Comparison of ENCODE assay signal across 8 cellular contexts in genomic region chr7:69932034-69932628, GRCh38.
DNase-seq lines count a peak whose midpoint lies in the region; ATAC-seq and TF ChIP-seq lines count a peak whose summit lies in the region.

No MANE protein-coding gene starts in this region.

- no peaks in the 10 kb centered on the region for H3K36me3 Mint-ChIP-seq in CD4-positive, alpha-beta T cell (ENCODE audit: low read depth)
- H3K36me3 Mint-ChIP-seq in naive thymus-derived CD4-positive, alpha-beta T cell = no peaks in the 10 kb centered on the region

- TF ChIP-seq POLR2A in gastroesophageal sphincter (IDR thresholded peaks at IDR 0.05) = no peak

- peak; percentile 61 for TF ChIP-seq CTCF in AG09319 (IDR thresholded peaks at IDR 0.05; ENCODE audit: low read depth, low read length)
- peak; percentile 34 for TF ChIP-seq CTCF in HFF-Myc (IDR thresholded peaks at IDR 0.05; ENCODE audit: low read depth, low read length, missing control alignments)
- peak; percentile 76 for TF ChIP-seq CTCF in PC-9 (conservative IDR thresholded peaks at IDR 0.05)
- TF ChIP-seq CTCF in gastroesophageal sphincter (IDR thresholded peaks at IDR 0.05) = peak; percentile 38 to 78 (median 68)
- peak; percentile 86 for TF ChIP-seq CTCF in retinal pigment epithelial cell (conservative IDR thresholded peaks at IDR 0.05; ENCODE audit: low read depth, low read length)
- no peak for TF ChIP-seq CTCF in CD4-positive, alpha-beta T cell (IDR thresholded peaks at IDR 0.05)

- H3K36me3 ChIP-seq in PC-9 (ENCODE audit: low read depth) (no peaks in the 10 kb centered on the region), gastroesophageal sphincter (no peaks in the 10 kb centered on the region)
- H3K36me3 ChIP-seq in naive thymus-derived CD4-positive, alpha-beta T cell (ENCODE audit: control insufficient read depth in 2 of 3, insufficient read depth in 3 of 3, low read length in 3 of 3) = no peaks in the 10 kb centered on the region

- no peak overlapping the region for H3K27ac Mint-ChIP-seq in CD4-positive, alpha-beta T cell
- no peak overlapping the region for H3K27ac Mint-ChIP-seq in naive thymus-derived CD4-positive, alpha-beta T cell

- no peaks in the 10 kb centered on the region for H4K20me1 ChIP-seq in PC-9 (ENCODE audit: insufficient read depth)

- no peaks in the 10 kb centered on the region for H3K9me2 ChIP-seq in PC-9 (ENCODE audit: insufficient read depth)

- POLR2A ChIA-PET in PC-9 (lab: Charles Lee; ENCODE audit: unreplicated experiment) = no interaction called here
- POLR2A ChIA-PET in CD4-positive, alpha-beta T cell (lab: Charles Lee) = no interaction called here
- POLR2A ChIA-PET in naive thymus-derived CD4-positive, alpha-beta T cell (lab: Charles Lee) = no interaction called here

- H3K4me1 Mint-ChIP-seq in CD4-positive, alpha-beta T cell (ENCODE audit: low read depth) = no peaks in the 10 kb centered on the region
- H3K4me1 Mint-ChIP-seq in naive thymus-derived CD4-positive, alpha-beta T cell = peaks cover 0 to 4% (median 0%) of the 10 kb centered on the region in 7 donors

- no peak overlapping the region for H3K4me2 ChIP-seq in PC-9

- TF ChIP-seq EP300 in gastroesophageal sphincter (IDR thresholded peaks at IDR 0.05) = no peak

- intact Hi-C loops in PC-9 (cut with micrococcal nuclease; ENCODE audit: unreplicated experiment) = no loop called here
- intact Hi-C loops in CD4-positive, alpha-beta T cell (cut with DNase I, micrococcal nuclease) = no loop called here
- intact Hi-C loops in naive thymus-derived CD4-positive, alpha-beta T cell (cut with micrococcal nuclease) = no loop called here

- H3F3A ChIP-seq in PC-9 (ENCODE audit: insufficient read depth, low read depth) = no peaks in the 10 kb centered on the region

- no peak for ATAC-seq in gastroesophageal sphincter
- no peak for ATAC-seq in CD4-positive, alpha-beta T cell (ENCODE audit: poor library complexity)
- ATAC-seq in naive thymus-derived CD4-positive, alpha-beta T cell = no peak

- no peaks in the 10 kb centered on the region for H3K27me3 ChIP-seq in PC-9 (ENCODE audit: insufficient read depth, low read depth)
- H3K27me3 ChIP-seq in gastroesophageal sphincter = no peaks in the 10 kb centered on the region
- no peaks in the 10 kb centered on the region for H3K27me3 ChIP-seq in CD4-positive, alpha-beta T cell (ENCODE audit: control insufficient read depth, insufficient read depth, low read length)
- no peaks in the 10 kb centered on the region for H3K27me3 ChIP-seq in naive thymus-derived CD4-positive, alpha-beta T cell (ENCODE audit: control insufficient read depth in 2 of 2, insufficient read depth in 2 of 2, low read length in 2 of 2)

- no peaks in the 10 kb centered on the region for H3K27me3 Mint-ChIP-seq in CD4-positive, alpha-beta T cell
- H3K27me3 Mint-ChIP-seq in naive thymus-derived CD4-positive, alpha-beta T cell = no peaks in the 10 kb centered on the region

- 13 to 34% methylated on average over 1 to 2 of the region's 2 CpGs for WGBS in gastroesophageal sphincter (ENCODE audit: low coverage in 1 of 2), 2 donors

- H3K79me2 ChIP-seq in PC-9 (ENCODE audit: low read depth) = no peaks in the 10 kb centered on the region

- BruUV-seq in PC-9 (replicated peaks; lab: Mats Ljungman, UMichigan) = no TSS peak

- CTCF ChIA-PET in PC-9 (lab: Charles Lee) = no interaction called here
- CTCF ChIA-PET in CD4-positive, alpha-beta T cell (lab: Charles Lee) = interaction anchor here (1.1 kb wide), 1 partner anchor 18 kb away, joined by 3 read pairs; no protein-coding TSS in a partner anchor
- CTCF ChIA-PET in naive thymus-derived CD4-positive, alpha-beta T cell (lab: Charles Lee) = interaction anchor here (1.0 kb wide), 1 partner anchor 9 kb away, joined by 3 read pairs; no protein-coding TSS in a partner anchor

- no peak overlapping the region for H3K27ac ChIP-seq in PC-9
- H3K27ac ChIP-seq in gastroesophageal sphincter = no peak overlapping the region
- no peak overlapping the region for H3K27ac ChIP-seq in CD4-positive, alpha-beta T cell (ENCODE audit: low read depth, low read length)
- no peak overlapping the region for H3K27ac ChIP-seq in naive thymus-derived CD4-positive, alpha-beta T cell (ENCODE audit: low read depth, low read length)

- no peak overlapping the region for H3K4me3 ChIP-seq in HFF-Myc (replicated peaks; ENCODE audit: low read depth, low read length)
- H3K4me3 ChIP-seq in PC-9 = no peak overlapping the region
- no peak overlapping the region for H3K4me3 ChIP-seq in gastroesophageal sphincter
- H3K4me3 ChIP-seq in retinal pigment epithelial cell (ENCODE audit: low read length) = no peak overlapping the region
- H3K4me3 ChIP-seq in naive thymus-derived CD4-positive, alpha-beta T cell (ENCODE audit: low read length) = no peak overlapping the region

- no peaks in the 10 kb centered on the region for H3K9me3 Mint-ChIP-seq in CD4-positive, alpha-beta T cell
- H3K9me3 Mint-ChIP-seq in naive thymus-derived CD4-positive, alpha-beta T cell = peaks cover 0 to 4% (median 0%) of the 10 kb centered on the region in 11 donors

- no peaks in the 10 kb centered on the region for H3K4me1 ChIP-seq in PC-9 (replicated peaks; ENCODE audit: insufficient read depth)
- peaks cover 0 to 26% (median 0%) of the 10 kb centered on the region in 3 donors for H3K4me1 ChIP-seq in gastroesophageal sphincter
- H3K4me1 ChIP-seq in naive thymus-derived CD4-positive, alpha-beta T cell (ENCODE audit: control insufficient read depth in 2 of 2, insufficient read depth in 2 of 2, low read length in 2 of 2) = no peaks in the 10 kb centered on the region

- H3K9me3 ChIP-seq in PC-9 (ENCODE audit: insufficient read depth, low read depth) (no peaks in the 10 kb centered on the region), gastroesophageal sphincter (no peaks in the 10 kb centered on the region)
- no peaks in the 10 kb centered on the region for H3K9me3 ChIP-seq in CD4-positive, alpha-beta T cell (ENCODE audit: control insufficient read depth, low read length)
- H3K9me3 ChIP-seq in naive thymus-derived CD4-positive, alpha-beta T cell (ENCODE audit: control insufficient read depth in 2 of 3, low read length in 3 of 3) = no peaks in the 10 kb centered on the region

- H3K4me3 Mint-ChIP-seq in CD4-positive, alpha-beta T cell = no peak overlapping the region
- H3K4me3 Mint-ChIP-seq in naive thymus-derived CD4-positive, alpha-beta T cell = no peak overlapping the region

- DNase-seq in AG09319 (ENCODE audit: extremely low read depth, low read depth) (no peak), HFF-Myc (ENCODE audit: extremely low read depth, low read depth) (no peak), PC-9 (no peak), retinal pigment epithelial cell (ENCODE audit: low read depth) (no peak)
- DNase-seq in CD4-positive, alpha-beta T cell = no peak
- DNase-seq in activated CD4-positive, alpha-beta T cell treated with anti-CD3 and anti-CD28 coated beads for 48 hours = no peak
- no peak for DNase-seq in naive thymus-derived CD4-positive, alpha-beta T cell

- H2AFZ ChIP-seq in PC-9 = no peak overlapping the region
